ENCODE assay signal across 8 cellular contexts in genomic region chr1:201982923-201983805, GRCh38. TPM values are rescaled to one million over a fixed set of nuclear protein-coding genes. Genes with fewer than 3 reads are reported as not detected.
DNase-seq lines count a peak whose midpoint lies in the region; ATAC-seq and TF ChIP-seq lines count a peak whose summit lies in the region.

No MANE protein-coding gene starts in this region.

- TF ChIP-seq CTCF in AG04449 (IDR thresholded peaks at IDR 0.05; ENCODE audit: insufficient read depth, low read length, missing control alignments) = no peak

- DNase-seq in AG04449 (ENCODE audit: low read depth, low spot score) (no peak), NCI-H2196 treated with DMSO at 0.1 percent for 48 hours (lab: John Stamatoyannopoulos, UW; ENCODE audit: unreplicated experiment) (peak; percentile 61), cerebellum (ENCODE audit: low spot score) (peak; percentile 65), kidney glomerular epithelial cell (lab: John Stamatoyannopoulos, UW) (peak; percentile 74)
- peak; percentile 19 for DNase-seq in activated CD4-positive, CD25-positive, alpha-beta regulatory T cell treated with anti-CD3 and anti-CD28 coated beads, Interleukin-2, amount 50 U/mL, for 16 hours (ENCODE audit: low read depth, low spot score)
- DNase-seq in stimulated activated CD4-positive, alpha-beta T cell treated with anti-CD3 and anti-CD28 coated beads, Interleukin-1b, Interleukin-23, amount 100 ng/mL, for 24 hours (ENCODE audit: low read depth in 4 of 4, low spot score in 1 of 4) = peak in 3 of 4 experiments; percentile 17 to 38 (median 19)

- peak; percentile 72 for ATAC-seq in GM18511 (IDR thresholded peaks at IDR 0.05; ENCODE audit: unreplicated experiment)
- peak; percentile 48 for ATAC-seq in HG03025 (IDR thresholded peaks at IDR 0.05; ENCODE audit: low FRiP score, unreplicated experiment)

- peak overlapping the region; percentile 76 for H3K4me3 ChIP-seq in AG04449 (ENCODE audit: low read depth, low read length)

- POLR2A ChIA-PET in AG04449 (lab: Yijun Ruan, JAX) = interaction anchor here (0.6 to 1.4 kb wide), 5 partner anchors 19 to 130 kb away, joined by 3 to 6 read pairs (median 4); partner anchors contain the start of gene TIMM17A

- CTCF ChIA-PET in AG04449 (lab: Yijun Ruan, JAX) = interaction anchor here (0.8 to 10.9 kb wide), 17 partner anchors 8 to 152 kb away, joined by 3 to 89 read pairs (median 5); partner anchors contain the start of genes ELF3 and GPR37L1

RNA-seq across cellular contexts. Expression of gene RNPEP, which starts 0.7 kb away (rescaled TPM):
- 12.4 TPM for total RNA-seq in cerebellum

RNA-seq across cellular contexts. Expression of gene ELF3, which starts 27.2 kb away (rescaled TPM):
- 0.73 TPM for total RNA-seq in cerebellum

RNA-seq across cellular contexts. Expression of gene TIMM17A, which starts 27.9 kb away (rescaled TPM):
- total RNA-seq in cerebellum = 31.8 TPM

RNA-seq across cellular contexts. Expression of gene LMOD1, which starts 36.8 kb away (rescaled TPM):
- total RNA-seq in cerebellum = 0.64 TPM
